8 cellular contexts compared by ENCODE assay signal in the genomic region with DNA sequence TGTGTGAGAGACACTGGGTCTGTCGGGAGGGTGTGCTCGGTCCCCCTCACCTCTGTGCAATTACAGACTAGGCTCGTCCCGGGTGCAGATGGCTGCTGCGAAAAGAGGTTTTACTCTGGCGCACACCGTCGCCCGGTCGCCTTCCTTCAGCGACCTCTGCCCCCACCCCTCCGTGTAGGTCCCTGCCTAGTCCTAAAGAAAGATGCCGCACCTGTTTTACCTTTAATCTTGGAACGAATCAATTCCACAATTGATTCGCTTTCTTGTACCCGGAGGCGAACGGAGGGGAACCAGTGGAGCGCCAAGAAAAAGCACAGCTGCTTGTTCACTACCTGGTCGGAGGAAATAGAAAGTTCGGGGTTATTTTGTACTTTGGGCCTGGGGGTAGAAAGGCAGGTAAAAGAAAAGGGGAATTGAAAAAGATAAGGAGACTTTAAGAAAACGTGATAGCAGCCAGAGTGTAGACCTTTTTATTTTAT. TPM values are rescaled to one million over a fixed set of nuclear protein-coding genes. Genes with fewer than 3 reads are reported as not detected.
DNase-seq lines count a peak whose midpoint lies in the region; ATAC-seq lines count a peak whose summit lies in the region.

No MANE protein-coding gene starts in this region.

- H3K9ac ChIP-seq in mucosa of rectum (ENCODE audit: low read depth in 1 of 2, low read length in 2 of 2): peak overlapping the region; percentile 56 to 71

- H3K27me3 ChIP-seq in mucosa of rectum (ENCODE audit: control insufficient read depth in 2 of 2, insufficient read depth in 2 of 2, low read length in 2 of 2): no peaks in the 10 kb centered on the region

- POLR2A ChIA-PET in activated naive CD8-positive, alpha-beta T cell treated with anti-CD3 and anti-CD28 coated beads, Interleukin-2, amount 10 ng/mL, durations not matched to agents 7 days and 5 days (lab: Charles Lee): no interaction called here

- no peaks in the 10 kb centered on the region for H3K36me3 ChIP-seq in mucosa of rectum (ENCODE audit: control insufficient read depth in 2 of 2, insufficient read depth in 2 of 2, low read length in 2 of 2)

- peak overlapping the region; percentile 55 for H3K4me3 Mint-ChIP-seq in activated naive CD8-positive, alpha-beta T cell treated with anti-CD3 and anti-CD28 coated beads, Interleukin-2, amount 10 ng/mL, durations not matched to agents 7 days and 5 days

- H3K27me3 Mint-ChIP-seq in activated naive CD8-positive, alpha-beta T cell treated with anti-CD3 and anti-CD28 coated beads, Interleukin-2, amount 10 ng/mL, durations not matched to agents 7 days and 5 days: peaks cover 86% of the 10 kb centered on the region

- peak; percentile 31 for DNase-seq in activated naive CD8-positive, alpha-beta T cell treated with anti-CD3 and anti-CD28 coated beads, Interleukin-2, amount 10 ng/mL, durations not matched to agents 7 days and 5 days
- DNase-seq in NCI-H1417 treated with DMSO at 0.1 percent for 48 hours (lab: John Stamatoyannopoulos, UW): no peak
- no peak for DNase-seq in DMS153 (lab: John Stamatoyannopoulos, UW)
- no peak for DNase-seq in UCSD-AML1 (lab: John Stamatoyannopoulos, UW; ENCODE audit: unreplicated experiment)

- ATAC-seq in GM21576 (IDR thresholded peaks at IDR 0.05; ENCODE audit: unreplicated experiment): peak; percentile 20
- no peak for ATAC-seq in activated naive CD8-positive, alpha-beta T cell treated with anti-CD3 and anti-CD28 coated beads, Interleukin-2, amount 10 ng/mL, durations not matched to agents 7 days and 5 days (ENCODE audit: low read depth)
- no peak for ATAC-seq in HG03521 (IDR thresholded peaks at IDR 0.05; ENCODE audit: unreplicated experiment)

- H3K27ac Mint-ChIP-seq in activated naive CD8-positive, alpha-beta T cell treated with anti-CD3 and anti-CD28 coated beads, Interleukin-2, amount 10 ng/mL, durations not matched to agents 7 days and 5 days: no peak overlapping the region

- no peaks in the 10 kb centered on the region for H3K36me3 Mint-ChIP-seq in activated naive CD8-positive, alpha-beta T cell treated with anti-CD3 and anti-CD28 coated beads, Interleukin-2, amount 10 ng/mL, durations not matched to agents 7 days and 5 days

- no peaks in the 10 kb centered on the region for H3K9me3 Mint-ChIP-seq in activated naive CD8-positive, alpha-beta T cell treated with anti-CD3 and anti-CD28 coated beads, Interleukin-2, amount 10 ng/mL, durations not matched to agents 7 days and 5 days

- H3K9me3 ChIP-seq in mucosa of rectum (ENCODE audit: control insufficient read depth in 2 of 2, low read length in 2 of 2): no peaks in the 10 kb centered on the region

- H3K4me1 Mint-ChIP-seq in activated naive CD8-positive, alpha-beta T cell treated with anti-CD3 and anti-CD28 coated beads, Interleukin-2, amount 10 ng/mL, durations not matched to agents 7 days and 5 days: peaks cover 7% of the 10 kb centered on the region

- H3K27ac ChIP-seq in mucosa of rectum (ENCODE audit: low read depth in 2 of 2, low read length in 2 of 2): peak overlapping the region; percentile 59 to 69

- peak overlapping the region; percentile 51; the same call in 1 of the 2 replicates for H3K4me3 ChIP-seq in GM08714 (ENCODE audit: low read length)
- peak overlapping the region; percentile 75 to 81 for H3K4me3 ChIP-seq in mucosa of rectum (ENCODE audit: low read length in 2 of 2)

- peaks cover 3 to 7% of the 10 kb centered on the region in 2 donors for H3K4me1 ChIP-seq in mucosa of rectum (ENCODE audit: control insufficient read depth in 2 of 2, insufficient read depth in 2 of 2, low read length in 2 of 2)

RNA-seq across cellular contexts. Expression of gene NPNT, which starts 1.2 kb away (rescaled TPM):
- total RNA-seq in activated naive CD8-positive, alpha-beta T cell treated with anti-CD3 and anti-CD28 coated beads, Interleukin-2, amount 10 ng/mL, durations not matched to agents 7 days and 5 days: not detected
